ENCODE assay signal across 15 cellular contexts in genomic region chr13:110436786-110437370, GRCh38.
"Had no signal": no experiment of that assay in that cellular context is flagged by ENCODE, and none has a peak within 500 bp of the region (broad histone marks: within the 10 kb centered on the region; RNA-seq: fewer than 3 reads in every experiment).

No MANE protein-coding gene starts in this region.

- H3K27me3 ChIP-seq: colonic mucosa, hepatocyte, stomach, tibial nerve had no signal

- H3K9me3 ChIP-seq: colonic mucosa, stomach, tibial nerve had no signal

- H3K4me1 ChIP-seq: colonic mucosa had no signal

- DNase-seq: cerebellar nuclear complex; colonic mucosa; effector CD4-positive, alpha-beta T cell; endodermal cell; left colon; mesendoderm; naive thymus-derived CD4-positive, alpha-beta T cell; nephron progenitor cell; right cardiac atrium; stimulated activated CD4-positive, alpha-beta T cell treated with anti-CD3 and anti-CD28 coated beads, Interleukin-2, amount 100 ng/mL, for 24 hours; stimulated activated CD4-positive, alpha-beta T cell treated with anti-CD3 and anti-CD28 coated beads, Interleukin-4, amount 100 ng/mL, for 4 hours; stimulated activated naive CD4-positive, alpha-beta T cell; stomach had no signal

- H3K4me3 ChIP-seq: colonic mucosa, hepatocyte, stomach, tibial nerve had no signal

- ATAC-seq: left colon; naive thymus-derived CD4-positive, alpha-beta T cell had no signal

- H3K4me2 ChIP-seq: hepatocyte had no signal

- H2AFZ ChIP-seq: hepatocyte had no signal

- H3K79me2 ChIP-seq: hepatocyte had no signal

- H3K27ac ChIP-seq: colonic mucosa, hepatocyte had no signal

- H3K36me3 ChIP-seq: colonic mucosa had no signal
